1 cellular context compared by ENCODE assay signal in the genomic region with DNA sequence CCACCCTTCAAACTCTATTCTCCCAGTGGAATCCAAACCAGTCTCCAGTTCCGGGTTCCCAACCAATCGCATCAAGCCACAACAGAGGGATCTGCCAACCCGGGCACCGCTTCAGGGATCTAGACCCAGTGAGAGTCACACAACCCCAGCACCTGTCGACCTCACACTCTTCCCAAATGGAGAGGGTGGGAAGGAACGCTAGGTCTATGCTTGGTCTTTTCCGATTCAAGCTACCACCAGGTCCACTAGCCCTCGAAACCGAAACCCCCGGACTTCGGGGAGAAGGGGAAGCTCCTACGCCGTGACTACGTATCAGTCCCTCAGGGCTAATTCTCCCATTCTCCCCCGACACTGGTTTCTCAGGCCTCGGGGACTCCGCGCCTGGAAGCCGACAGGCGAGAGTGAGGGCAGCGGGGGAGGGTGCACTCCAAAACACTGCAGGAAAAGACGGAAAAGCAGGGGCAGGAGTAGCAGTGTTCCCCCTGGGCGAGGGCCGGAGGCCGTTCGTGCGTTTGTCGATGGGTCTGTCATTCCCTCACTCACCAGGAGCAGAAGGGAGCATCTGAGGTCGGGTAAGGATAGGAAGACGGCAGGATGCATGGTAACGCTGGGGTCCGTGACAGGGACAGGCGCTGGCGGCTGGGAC.
TF ChIP-seq lines count a peak whose summit lies in the region.

No MANE protein-coding gene starts in this region.

TF ChIP-seq in HepG2, 621 proteins besides CTCF, POLR2A, EP300 and RAD21 (continued from another document and continues in another):
- TF ChIP-seq RNF219 (CRISPR knock-in tag; IDR thresholded peaks at IDR 0.05) (no peak), NFYC (CRISPR knock-in tag; IDR thresholded peaks at IDR 0.05) (peak; percentile 82), PRDM4 (CRISPR knock-in tag; IDR thresholded peaks at IDR 0.05; ENCODE audit: borderline replicate concordance) (no peak), FIP1L1 (IDR thresholded peaks at IDR 0.05; ENCODE audit: borderline replicate concordance, insufficient read depth, low read depth, low read length) (no peak), ZNF788 (CRISPR knock-in tag; IDR thresholded peaks at IDR 0.05; ENCODE audit: borderline replicate concordance) (no peak), THRA (CRISPR knock-in tag; IDR thresholded peaks at IDR 0.05; ENCODE audit: borderline replicate concordance) (no peak; the same call in 1 of the 2 replicates), HHEX (CRISPR knock-in tag; IDR thresholded peaks at IDR 0.05) (no peak), ISX (CRISPR knock-in tag; conservative IDR thresholded peaks at IDR 0.05) (no peak), ZNF879 (CRISPR knock-in tag; IDR thresholded peaks at IDR 0.05) (no peak), MED8 (CRISPR knock-in tag; IDR thresholded peaks at IDR 0.05; ENCODE audit: insufficient replicate concordance) (no peak), ZNF124 (CRISPR knock-in tag; IDR thresholded peaks at IDR 0.05) (no peak), ZNF746 (CRISPR knock-in tag; IDR thresholded peaks at IDR 0.05) (no peak), DR1 (CRISPR knock-in tag; IDR thresholded peaks at IDR 0.05) (no peak), HDAC6 (IDR thresholded peaks at IDR 0.05; ENCODE audit: low read depth, low read length) (no peak), NFRKB (IDR thresholded peaks at IDR 0.05) (no peak), HIC2 (CRISPR knock-in tag; IDR thresholded peaks at IDR 0.05; ENCODE audit: low read depth) (peak; percentile 16; the same call in 1 of the 2 replicates), ATF7-NPFF (CRISPR knock-in tag; IDR thresholded peaks at IDR 0.05; ENCODE audit: low read depth) (no peak), IRX3 (CRISPR knock-in tag; IDR thresholded peaks at IDR 0.05; ENCODE audit: borderline replicate concordance, low read depth) (peak; percentile 59; the same call in 1 of the 2 replicates), BHLHE40 (IDR thresholded peaks at IDR 0.05; ENCODE audit: low read length) (no peak), REXO4 (CRISPR knock-in tag; IDR thresholded peaks at IDR 0.05; ENCODE audit: borderline replicate concordance) (no peak), ZNF180 (CRISPR knock-in tag; IDR thresholded peaks at IDR 0.05; ENCODE audit: borderline replicate concordance, low read depth) (no peak), MTF1 (CRISPR knock-in tag; IDR thresholded peaks at IDR 0.05) (no peak), FOXA1 (IDR thresholded peaks at IDR 0.05) (no peak), FOXA1 (CRISPR knock-in tag; IDR thresholded peaks at IDR 0.05) (no peak), MAFG (CRISPR knock-in tag; IDR thresholded peaks at IDR 0.05) (0 out of 2 replicates have a peak, but pooled peaks have one; percentile 28), MXI1 (IDR thresholded peaks at IDR 0.05; ENCODE audit: borderline replicate concordance, low read depth, low read length) (peak; percentile 33; the same call in 1 of the 3 replicates), ZNF883 (CRISPR knock-in tag; IDR thresholded peaks at IDR 0.05; ENCODE audit: not compliant biosample characterization) (peak; percentile 69), HNF4G (IDR thresholded peaks at IDR 0.05; ENCODE audit: borderline replicate concordance, low read depth, low read length) (no peak), HNF4G (CRISPR knock-in tag; IDR thresholded peaks at IDR 0.05; ENCODE audit: borderline replicate concordance, low read depth) (no peak), THYN1 (CRISPR knock-in tag; IDR thresholded peaks at IDR 0.05; ENCODE audit: borderline replicate concordance, low read depth) (no peak), SRF (IDR thresholded peaks at IDR 0.05; ENCODE audit: low read depth, low read length) (no peak), ZNF207 (IDR thresholded peaks at IDR 0.05; ENCODE audit: borderline replicate concordance) (no peak), ZNF3 (CRISPR knock-in tag; IDR thresholded peaks at IDR 0.05) (no peak), ZNF678 (CRISPR knock-in tag; IDR thresholded peaks at IDR 0.05) (0 out of 2 replicates have a peak, but pooled peaks have one; percentile 34), TBL1XR1 (IDR thresholded peaks at IDR 0.05; ENCODE audit: borderline replicate concordance, low read length, partially characterized antibody) (no peak), ERF (CRISPR knock-in tag; IDR thresholded peaks at IDR 0.05) (0 out of 2 replicates have a peak, but pooled peaks have one; percentile 19), ZNF329 (CRISPR knock-in tag; IDR thresholded peaks at IDR 0.05; ENCODE audit: low read depth) (no peak), MAZ (IDR thresholded peaks at IDR 0.05; ENCODE audit: borderline replicate concordance, low read depth, low read length) (no peak), MAZ (CRISPR knock-in tag; IDR thresholded peaks at IDR 0.05; ENCODE audit: low read depth) (no peak), BCL3 (CRISPR knock-in tag; IDR thresholded peaks at IDR 0.05) (no peak; the same call in 1 of the 2 replicates), MXD4 (CRISPR knock-in tag; IDR thresholded peaks at IDR 0.05) (no peak), ZNF850 (CRISPR knock-in tag; conservative IDR thresholded peaks at IDR 0.05) (no peak), MTA3 (CRISPR knock-in tag; IDR thresholded peaks at IDR 0.05) (no peak)
- TF ChIP-seq, protein P1, sequence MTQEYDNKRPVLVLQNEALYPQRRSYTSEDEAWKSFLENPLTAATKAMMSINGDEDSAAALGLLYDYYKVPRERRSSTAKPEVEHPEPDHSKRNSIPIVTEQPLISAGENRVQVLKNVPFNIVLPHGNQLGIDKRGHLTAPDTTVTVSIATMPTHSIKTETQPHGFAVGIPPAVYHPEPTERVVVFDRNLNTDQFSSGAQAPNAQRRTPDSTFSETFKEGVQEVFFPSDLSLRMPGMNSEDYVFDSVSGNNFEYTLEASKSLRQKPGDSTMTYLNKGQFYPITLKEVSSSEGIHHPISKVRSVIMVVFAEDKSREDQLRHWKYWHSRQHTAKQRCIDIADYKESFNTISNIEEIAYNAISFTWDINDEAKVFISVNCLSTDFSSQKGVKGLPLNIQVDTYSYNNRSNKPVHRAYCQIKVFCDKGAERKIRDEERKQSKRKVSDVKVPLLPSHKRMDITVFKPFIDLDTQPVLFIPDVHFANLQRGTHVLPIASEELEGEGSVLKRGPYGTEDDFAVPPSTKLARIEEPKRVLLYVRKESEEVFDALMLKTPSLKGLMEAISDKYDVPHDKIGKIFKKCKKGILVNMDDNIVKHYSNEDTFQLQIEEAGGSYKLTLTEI (CRISPR knock-in tag; conservative IDR thresholded peaks at IDR 0.05), result no peak
- TF ChIP-seq, protein P2, sequence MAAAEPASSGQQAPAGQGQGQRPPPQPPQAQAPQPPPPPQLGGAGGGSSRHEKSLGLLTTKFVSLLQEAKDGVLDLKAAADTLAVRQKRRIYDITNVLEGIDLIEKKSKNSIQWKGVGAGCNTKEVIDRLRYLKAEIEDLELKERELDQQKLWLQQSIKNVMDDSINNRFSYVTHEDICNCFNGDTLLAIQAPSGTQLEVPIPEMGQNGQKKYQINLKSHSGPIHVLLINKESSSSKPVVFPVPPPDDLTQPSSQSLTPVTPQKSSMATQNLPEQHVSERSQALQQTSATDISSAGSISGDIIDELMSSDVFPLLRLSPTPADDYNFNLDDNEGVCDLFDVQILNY (CRISPR knock-in tag; conservative IDR thresholded peaks at IDR 0.05), result no peak
- TF ChIP-seq, protein P3, sequence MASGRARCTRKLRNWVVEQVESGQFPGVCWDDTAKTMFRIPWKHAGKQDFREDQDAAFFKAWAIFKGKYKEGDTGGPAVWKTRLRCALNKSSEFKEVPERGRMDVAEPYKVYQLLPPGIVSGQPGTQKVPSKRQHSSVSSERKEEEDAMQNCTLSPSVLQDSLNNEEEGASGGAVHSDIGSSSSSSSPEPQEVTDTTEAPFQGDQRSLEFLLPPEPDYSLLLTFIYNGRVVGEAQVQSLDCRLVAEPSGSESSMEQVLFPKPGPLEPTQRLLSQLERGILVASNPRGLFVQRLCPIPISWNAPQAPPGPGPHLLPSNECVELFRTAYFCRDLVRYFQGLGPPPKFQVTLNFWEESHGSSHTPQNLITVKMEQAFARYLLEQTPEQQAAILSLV (CRISPR knock-in tag; IDR thresholded peaks at IDR 0.05; ENCODE audit: borderline replicate concordance), result no peak
- TF ChIP-seq, protein P4, sequence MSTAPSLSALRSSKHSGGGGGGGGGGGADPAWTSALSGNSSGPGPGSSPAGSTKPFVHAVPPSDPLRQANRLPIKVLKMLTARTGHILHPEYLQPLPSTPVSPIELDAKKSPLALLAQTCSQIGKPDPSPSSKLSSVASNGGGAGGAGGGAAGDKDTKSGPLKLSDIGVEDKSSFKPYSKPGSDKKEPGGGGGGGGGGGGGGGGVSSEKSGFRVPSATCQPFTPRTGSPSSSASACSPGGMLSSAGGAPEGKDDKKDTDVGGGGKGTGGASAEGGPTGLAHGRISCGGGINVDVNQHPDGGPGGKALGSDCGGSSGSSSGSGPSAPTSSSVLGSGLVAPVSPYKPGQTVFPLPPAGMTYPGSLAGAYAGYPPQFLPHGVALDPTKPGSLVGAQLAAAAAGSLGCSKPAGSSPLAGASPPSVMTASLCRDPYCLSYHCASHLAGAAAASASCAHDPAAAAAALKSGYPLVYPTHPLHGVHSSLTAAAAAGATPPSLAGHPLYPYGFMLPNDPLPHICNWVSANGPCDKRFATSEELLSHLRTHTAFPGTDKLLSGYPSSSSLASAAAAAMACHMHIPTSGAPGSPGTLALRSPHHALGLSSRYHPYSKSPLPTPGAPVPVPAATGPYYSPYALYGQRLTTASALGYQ (CRISPR knock-in tag; IDR thresholded peaks at IDR 0.05), result no peak
- TF ChIP-seq, protein P5, sequence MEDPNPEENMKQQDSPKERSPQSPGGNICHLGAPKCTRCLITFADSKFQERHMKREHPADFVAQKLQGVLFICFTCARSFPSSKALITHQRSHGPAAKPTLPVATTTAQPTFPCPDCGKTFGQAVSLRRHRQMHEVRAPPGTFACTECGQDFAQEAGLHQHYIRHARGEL (CRISPR knock-in tag; IDR thresholded peaks at IDR 0.05), result no peak
- TF ChIP-seq, protein P6, sequence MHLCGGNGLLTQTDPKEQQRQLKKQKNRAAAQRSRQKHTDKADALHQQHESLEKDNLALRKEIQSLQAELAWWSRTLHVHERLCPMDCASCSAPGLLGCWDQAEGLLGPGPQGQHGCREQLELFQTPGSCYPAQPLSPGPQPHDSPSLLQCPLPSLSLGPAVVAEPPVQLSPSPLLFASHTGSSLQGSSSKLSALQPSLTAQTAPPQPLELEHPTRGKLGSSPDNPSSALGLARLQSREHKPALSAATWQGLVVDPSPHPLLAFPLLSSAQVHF (CRISPR knock-in tag; IDR thresholded peaks at IDR 0.05), result no peak
